Comparison of ENCODE assay signal across 8 cellular contexts in the genomic region with DNA sequence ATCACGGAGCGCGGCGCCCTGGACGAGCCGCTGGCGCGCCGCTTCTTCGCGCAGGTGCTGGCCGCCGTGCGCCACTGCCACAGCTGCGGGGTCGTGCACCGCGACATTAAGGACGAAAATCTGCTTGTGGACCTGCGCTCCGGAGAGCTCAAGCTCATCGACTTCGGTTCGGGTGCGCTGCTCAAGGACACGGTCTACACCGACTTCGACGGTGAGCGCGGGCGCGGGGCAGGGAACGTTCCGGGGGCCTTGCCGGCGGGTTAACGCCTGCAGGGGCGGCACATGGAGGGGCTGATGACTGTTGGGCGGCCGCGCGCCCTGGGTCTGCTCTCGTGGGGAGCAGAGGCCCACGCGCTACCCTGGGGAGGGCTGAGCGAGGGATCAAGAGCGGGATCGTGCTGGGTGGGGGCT. TPM values are rescaled to one million over a fixed set of nuclear protein-coding genes. Genes with fewer than 3 reads are reported as not detected.
DNase-seq lines count a peak whose midpoint lies in the region; ATAC-seq and TF ChIP-seq lines count a peak whose summit lies in the region.

No MANE protein-coding gene starts in this region.

- intact Hi-C loops in right lobe of liver (cut with DNase I), result no loop called here

- no CpG with 5 or more reads among the region's 49 CpGs for WGBS in right lobe of liver (ENCODE audit: insufficient coverage, low coverage, low lambda C conversion rate, missing lambda C conversion rate)
- WGBS in tibial nerve, 2 donors, result 2% methylated on average over 29 to 39 of the region's 49 CpGs

- peak overlapping the region; percentile 86 for H3K4me3 Mint-ChIP-seq in activated CD8-positive, alpha-beta memory T cell treated with anti-CD3 and anti-CD28 coated beads, Interleukin-2, amount 10 ng/mL, durations not matched to agents 7 days and 5 days

- CTCF ChIA-PET in activated CD8-positive, alpha-beta memory T cell treated with anti-CD3 and anti-CD28 coated beads, Interleukin-2, amount 10 ng/mL, durations not matched to agents 7 days and 5 days (lab: Charles Lee), result interaction anchor here (0.8 to 2.7 kb wide), 5 partner anchors 9 to 229 kb away, joined by 3 to 9 read pairs (median 4); no protein-coding TSS in a partner anchor

- no peaks in the 10 kb centered on the region for H3K27me3 Mint-ChIP-seq in activated CD8-positive, alpha-beta memory T cell treated with anti-CD3 and anti-CD28 coated beads, Interleukin-2, amount 10 ng/mL, durations not matched to agents 7 days and 5 days

- H3K9me3 Mint-ChIP-seq in activated CD8-positive, alpha-beta memory T cell treated with anti-CD3 and anti-CD28 coated beads, Interleukin-2, amount 10 ng/mL, durations not matched to agents 7 days and 5 days (ENCODE audit: low read depth), result no peaks in the 10 kb centered on the region

- H3K4me1 ChIP-seq in right lobe of liver, result peaks cover 0 to 54% (median 32%) of the 10 kb centered on the region in 4 donors
- H3K4me1 ChIP-seq in tibial nerve, result peaks cover 0 to 61% (median 47%) of the 10 kb centered on the region in 4 donors

- no peak for DNase-seq in activated CD8-positive, alpha-beta memory T cell treated with anti-CD3 and anti-CD28 coated beads, Interleukin-2, amount 10 ng/mL, durations not matched to agents 7 days and 5 days
- no peak for DNase-seq in activated CD8-positive, alpha-beta memory T cell treated with anti-CD3 and anti-CD28 coated beads for 24 hours
- peak; percentile 42 for DNase-seq in astrocyte of the spinal cord (ENCODE audit: low read depth, low spot score)
- DNase-seq in right lobe of liver, result peak in 2 of 3 donors; percentile 50 to 68
- DNase-seq in tibial nerve (ENCODE audit: low spot score in 2 of 2), result no peak
- no peak for DNase-seq in GDM1 (lab: John Stamatoyannopoulos, UW)
- DNase-seq in activated gamma-delta T cell treated with Interleukin-2 at 50 U/mL for 16 hours, result no peak

- H3K36me3 Mint-ChIP-seq in activated CD8-positive, alpha-beta memory T cell treated with anti-CD3 and anti-CD28 coated beads, Interleukin-2, amount 10 ng/mL, durations not matched to agents 7 days and 5 days, result peaks cover 23% of the 10 kb centered on the region

- H3K27ac ChIP-seq in right lobe of liver (peak overlapping the region; percentile 88 to 97 (median 93)), tibial nerve (peak overlapping the region; percentile 86 to 95 (median 92))

- no peak for ATAC-seq in activated CD8-positive, alpha-beta memory T cell treated with anti-CD3 and anti-CD28 coated beads, Interleukin-2, amount 10 ng/mL, durations not matched to agents 7 days and 5 days
- ATAC-seq in right lobe of liver, result no peak
- ATAC-seq in GM21526 (IDR thresholded peaks at IDR 0.05; ENCODE audit: low FRiP score, unreplicated experiment), result no peak

- H3K4me3 ChIP-seq in astrocyte of the spinal cord (ENCODE audit: low read depth, low read length) (peak overlapping the region; percentile 63), right lobe of liver (peak overlapping the region; percentile 87 to 98 (median 95)), tibial nerve (peak overlapping the region; percentile 86 to 92 (median 89))

- peak in 1 of 2 donors; percentile 52 for TF ChIP-seq EP300 in tibial nerve (IDR thresholded peaks at IDR 0.05)

- H3K9me3 ChIP-seq in right lobe of liver, result no peaks in the 10 kb centered on the region
- no peaks in the 10 kb centered on the region for H3K9me3 ChIP-seq in tibial nerve

- H3K27ac Mint-ChIP-seq in activated CD8-positive, alpha-beta memory T cell treated with anti-CD3 and anti-CD28 coated beads, Interleukin-2, amount 10 ng/mL, durations not matched to agents 7 days and 5 days, result peak overlapping the region; percentile 87

- peaks cover 7 to 18% (median 12%) of the 10 kb centered on the region in 4 donors for H3K36me3 ChIP-seq in right lobe of liver
- peaks cover 3 to 45% (median 23%) of the 10 kb centered on the region in 3 donors for H3K36me3 ChIP-seq in tibial nerve

- TF ChIP-seq POLR2A in right lobe of liver (IDR thresholded peaks at IDR 0.05), result no peak
- TF ChIP-seq POLR2A in tibial nerve (IDR thresholded peaks at IDR 0.05), result no peak

- H3K27me3 ChIP-seq in right lobe of liver (no peaks in the 10 kb centered on the region), tibial nerve (no peaks in the 10 kb centered on the region)

- H3K4me1 Mint-ChIP-seq in activated CD8-positive, alpha-beta memory T cell treated with anti-CD3 and anti-CD28 coated beads, Interleukin-2, amount 10 ng/mL, durations not matched to agents 7 days and 5 days, result peaks cover 29% of the 10 kb centered on the region

- in situ Hi-C loops in astrocyte of the spinal cord (cut with HindIII; ENCODE audit: low sequenced_read_pairs), result no loop called here

- TF ChIP-seq CTCF in astrocyte of the spinal cord (IDR thresholded peaks at IDR 0.05; ENCODE audit: low read depth, low read length) (no peak), right lobe of liver (IDR thresholded peaks at IDR 0.05) (peak in 1 of 4 donors; percentile 1), tibial nerve (IDR thresholded peaks at IDR 0.05) (no peak)

RNA-seq across cellular contexts. Expression of a gene that starts 1.0 kb away (rescaled TPM):
- 10 to 100 TPM; 53.4 to 79.7 TPM for total RNA-seq in activated CD8-positive, alpha-beta memory T cell treated with anti-CD3 and anti-CD28 coated beads, Interleukin-2, amount 10 ng/mL, durations not matched to agents 7 days and 5 days
- 10 to 100 TPM; 26.7 to 64.4 (median 32.8) TPM for total RNA-seq in right lobe of liver
- total RNA-seq in tibial nerve, result 100 to 1,000 TPM in 3 of 4 donors, 10 to 100 TPM in 1; 98.3 to 138 (median 119) TPM

RNA-seq across cellular contexts. Expression of a gene that starts 43.2 kb away (rescaled TPM):
- total RNA-seq in activated CD8-positive, alpha-beta memory T cell treated with anti-CD3 and anti-CD28 coated beads, Interleukin-2, amount 10 ng/mL, durations not matched to agents 7 days and 5 days, result 10 to 100 TPM; 43.9 to 51.2 TPM
- 10 to 100 TPM; 26.0 to 56.4 (median 47.8) TPM for total RNA-seq in right lobe of liver
- total RNA-seq in tibial nerve, result 10 to 100 TPM; 44.8 to 80.4 (median 65.1) TPM

RNA-seq across cellular contexts. Expression of a gene that starts 43.4 kb away (rescaled TPM):
- total RNA-seq in activated CD8-positive, alpha-beta memory T cell treated with anti-CD3 and anti-CD28 coated beads, Interleukin-2, amount 10 ng/mL, durations not matched to agents 7 days and 5 days, result 10 to 100 TPM; 16.8 to 18.8 TPM
- total RNA-seq in right lobe of liver (10 to 100 TPM; 15.1 to 19.0 (median 16.6) TPM), tibial nerve (10 to 100 TPM in 3 of 4 donors, 1 to 10 TPM in 1; 9.0 to 17.4 (median 14.5) TPM)

RNA-seq across cellular contexts. Expression of a gene that starts 51.0 kb away (rescaled TPM):
- under 1 TPM in 1 of 2 experiments, not detected in 1; 0.05 TPM for total RNA-seq in activated CD8-positive, alpha-beta memory T cell treated with anti-CD3 and anti-CD28 coated beads, Interleukin-2, amount 10 ng/mL, durations not matched to agents 7 days and 5 days
- not detected for total RNA-seq in right lobe of liver
- total RNA-seq in tibial nerve, result not detected

Comparison
In these comparisons a context has a peak if more than half of its experiments do, and no peak if none do; other contexts are left out.
1. DNase-seq: peak in astrocyte of the spinal cord (single experiment) and right lobe of liver (2 of 3); none in activated CD8-positive, alpha-beta memory T cell treated with anti-CD3 and anti-CD28 coated beads, Interleukin-2, amount 10 ng/mL, durations not matched to agents 7 days and 5 days (single experiment), activated CD8-positive, alpha-beta memory T cell treated with anti-CD3 and anti-CD28 coated beads for 24 hours (single experiment), tibial nerve (0 of 2), GDM1 (single experiment) and activated gamma-delta T cell treated with Interleukin-2 at 50 U/mL for 16 hours (single experiment).
2. Peak in every context shown above with its lines, with median percentiles within 50 percentile points of each other: H3K4me3 ChIP-seq.